ENCODE assay signal across 2 cellular contexts in genomic region chr17:35406568-35406967, GRCh38.
A peak's percentile ranks its signal among the peaks of the same experiment; 100 is the strongest.
TF ChIP-seq lines count a peak whose summit lies in the region.

No MANE protein-coding gene starts in this region.

TF ChIP-seq in A549, 52 proteins besides CTCF, POLR2A, EP300 and RAD21:
- peak; percentile 61; the same call in 1 of the 2 replicates for TF ChIP-seq RNF2 (IDR thresholded peaks at IDR 0.05; ENCODE audit: borderline replicate concordance, low read depth)
- no peak for TF ChIP-seq EHF (CRISPR knock-in tag; IDR thresholded peaks at IDR 0.05)

TF ChIP-seq in K562, 482 proteins besides CTCF, POLR2A, EP300 and RAD21:
- TF ChIP-seq RB1 (IDR thresholded peaks at IDR 0.05; ENCODE audit: low read depth) (no peak), CBX8 (IDR thresholded peaks at IDR 0.05; ENCODE audit: borderline replicate concordance, extremely low read depth, low read depth, low read length, poor library complexity, severe bottlenecking) (peak; percentile 75), SMC3 (conservative IDR thresholded peaks at IDR 0.05; ENCODE audit: insufficient read depth, low read depth, low read length) (no peak), MAFK (IDR thresholded peaks at IDR 0.05; ENCODE audit: low read length) (no peak)
